Comparison of ENCODE assay signal across 24 cellular contexts in the genomic region with DNA sequence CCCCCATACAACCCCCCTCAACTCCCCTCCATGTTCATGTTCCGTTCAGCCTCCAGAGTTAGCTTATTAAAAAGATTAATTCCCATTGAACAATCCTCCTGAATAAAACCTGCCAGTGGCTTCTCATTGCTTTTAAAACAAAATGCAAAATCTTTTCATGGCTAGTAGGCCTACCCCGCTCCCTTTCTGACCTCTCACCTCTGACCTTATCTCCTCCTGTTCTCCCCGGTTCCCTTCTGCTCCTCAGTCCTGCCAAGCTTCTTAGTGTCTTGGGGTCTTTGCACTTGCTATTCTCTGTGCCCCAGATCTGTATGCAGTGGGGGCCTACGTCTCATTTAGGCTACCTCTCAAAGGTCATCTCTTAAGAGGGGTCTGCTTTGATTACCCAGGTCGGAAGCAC.
"Had no signal": no experiment of that assay in that cellular context is flagged by ENCODE, and none has a peak within 500 bp of the region (broad histone marks: within the 10 kb centered on the region; RNA-seq: fewer than 3 reads in every experiment).

No MANE protein-coding gene starts in this region.

- ATAC-seq: activated T-cell treated with anti-CD3 and anti-CD28 coated beads, Interleukin-2, amount 50 U/mL, for 4 hours had no signal

- H3K9me3 ChIP-seq: MG63, Peyer's patch had no signal

- H3K27ac ChIP-seq: KMS-11, Peyer's patch had no signal

- H3K27ac Mint-ChIP-seq: activated B cell treated with CpG ODN at 0.5 μM for 24 hours; activated CD4-positive, alpha-beta T cell treated with anti-CD3 and anti-CD28 coated beads, Interleukin-2, amount 10 ng/mL, durations not matched to agents 24 days and 14 days; activated naive CD8-positive, alpha-beta T cell had no signal

- DNase-seq: activated B cell treated with CpG ODN at 0.5 μM for 24 hours; activated CD4-positive, alpha-beta T cell treated with anti-CD3 and anti-CD28 coated beads for 1 hour; activated CD4-positive, alpha-beta T cell treated with anti-CD3 and anti-CD28 coated beads, Interleukin-2, amount 10 ng/mL, durations not matched to agents 24 days and 14 days; activated CD4-positive, alpha-beta T cell treated with anti-CD3 and anti-CD28 coated beads, Interleukin-2, amount 50 U/mL, for 48 hours; activated CD8-positive, alpha-beta memory T cell treated with anti-CD3 and anti-CD28 coated beads for 24 hours; activated effector memory CD4-positive, alpha-beta T cell treated with anti-CD3 and anti-CD28 coated beads, Interleukin-2, amount 50 U/mL, for 16 hours; activated naive CD4-positive, alpha-beta T cell treated with Interleukin-2 at 50 U/mL for 16 hours; activated T-cell treated with anti-CD3 and anti-CD28 coated beads, Interleukin-2, amount 50 U/mL, for 4 hours; caudate nucleus; MG63; MV-4-11; NCI-H1092 treated with DMSO at 0.1 percent for 48 hours; NCI-H1417 treated with DMSO at 0.1 percent for 48 hours; NCI-H1694; NCI-H2029; NCI-H2107; NCI-H2171 treated with DMSO at 0.1 percent for 48 hours; NCI-H510A treated with DMSO at 0.1 percent for 48 hours; Peyer's patch; SHP77 treated with DMSO at 0.1 percent for 48 hours; T-helper 2 cell; T1000 had no signal

- H3K27me3 ChIP-seq: MG63, Peyer's patch had no signal

- H3K4me3 Mint-ChIP-seq: activated B cell treated with CpG ODN at 0.5 μM for 24 hours; activated CD4-positive, alpha-beta T cell treated with anti-CD3 and anti-CD28 coated beads, Interleukin-2, amount 10 ng/mL, durations not matched to agents 24 days and 14 days; activated naive CD8-positive, alpha-beta T cell; activated T-cell treated with anti-CD3 and anti-CD28 coated beads, Interleukin-2, amount 50 U/mL, for 4 hours had no signal

- H3K36me3 ChIP-seq: MG63, Peyer's patch had no signal

- H3K36me3 Mint-ChIP-seq: activated naive CD8-positive, alpha-beta T cell had no signal

- H3K9ac ChIP-seq: KMS-11 had no signal

- H3K27me3 Mint-ChIP-seq: activated CD4-positive, alpha-beta T cell treated with anti-CD3 and anti-CD28 coated beads, Interleukin-2, amount 10 ng/mL, durations not matched to agents 24 days and 14 days had no signal

- H3K4me1 Mint-ChIP-seq: activated B cell treated with CpG ODN at 0.5 μM for 24 hours had no signal

- H3K9me3 Mint-ChIP-seq: activated B cell treated with CpG ODN at 0.5 μM for 24 hours; activated CD4-positive, alpha-beta T cell treated with anti-CD3 and anti-CD28 coated beads, Interleukin-2, amount 10 ng/mL, durations not matched to agents 24 days and 14 days had no signal

- H3K4me1 ChIP-seq: Peyer's patch had no signal

- H3K4me3 ChIP-seq: MG63, Peyer's patch had no signal
